ENCODE assay signal across 1 cellular context in genomic region chr19:43784981-43785808, GRCh38.
TF ChIP-seq lines count a peak whose summit lies in the region.

No MANE protein-coding gene starts in this region.

TF ChIP-seq in K562, 482 proteins besides CTCF, POLR2A, EP300 and RAD21 (continued from another document and continues in another):
- TF ChIP-seq RBM15 (IDR thresholded peaks at IDR 0.05; ENCODE audit: insufficient read depth, low read length) (no peak), MBD1 (CRISPR knock-in tag; IDR thresholded peaks at IDR 0.05) (no peak), ZNF75A (CRISPR knock-in tag; IDR thresholded peaks at IDR 0.05) (no peak), RBM34 (IDR thresholded peaks at IDR 0.05; ENCODE audit: borderline replicate concordance, insufficient read depth, low read length) (no peak), ZSCAN29 (IDR thresholded peaks at IDR 0.05) (no peak), ELF2 (CRISPR knock-in tag; IDR thresholded peaks at IDR 0.05) (no peak), CGGBP1 (CRISPR knock-in tag; IDR thresholded peaks at IDR 0.05) (no peak), NRF1 (conservative IDR thresholded peaks at IDR 0.05 in 1 of 2, IDR thresholded peaks at IDR 0.05 in 1 of 2) (no peak), FOS (IDR thresholded peaks at IDR 0.05; ENCODE audit: extremely low read depth, insufficient read length) (no peak), ARNT (IDR thresholded peaks at IDR 0.05) (0 out of 4 replicates have a peak, but pooled peaks of 1 of the 2 experiments have one; percentile 45), SFPQ (IDR thresholded peaks at IDR 0.05; ENCODE audit: low read depth, low read length) (no peak), NFYB (IDR thresholded peaks at IDR 0.05; ENCODE audit: extremely low read depth, insufficient read length) (no peak), GATAD2A (IDR thresholded peaks at IDR 0.05) (0 out of 2 replicates have a peak, but pooled peaks have one; percentile 46), EWSR1 (IDR thresholded peaks at IDR 0.05; ENCODE audit: borderline replicate concordance, low read depth, partially characterized antibody) (no peak), CLOCK (CRISPR knock-in tag; IDR thresholded peaks at IDR 0.05; ENCODE audit: borderline replicate concordance) (no peak), GTF2E2 (tag; IDR thresholded peaks at IDR 0.05) (no peak), ZNF76 (CRISPR knock-in tag; IDR thresholded peaks at IDR 0.05; ENCODE audit: borderline replicate concordance) (no peak), NFXL1 (CRISPR knock-in tag; IDR thresholded peaks at IDR 0.05) (no peak), ZBTB26 (CRISPR knock-in tag; IDR thresholded peaks at IDR 0.05) (no peak), SETDB1 (IDR thresholded peaks at IDR 0.05; ENCODE audit: low read length) (no peak), MED1 (CRISPR knock-in tag; IDR thresholded peaks at IDR 0.05; ENCODE audit: borderline replicate concordance) (no peak), E2F3 (CRISPR knock-in tag; IDR thresholded peaks at IDR 0.05) (0 out of 2 replicates have a peak, but pooled peaks have one; percentile 48), PRPF4 (IDR thresholded peaks at IDR 0.05; ENCODE audit: insufficient read depth, low read depth, low read length, poor library complexity, severe bottlenecking) (no peak), ZBTB40 (IDR thresholded peaks at IDR 0.05) (no peak), ZBTB40 (CRISPR knock-in tag; IDR thresholded peaks at IDR 0.05) (no peak), KAT8 (IDR thresholded peaks at IDR 0.05; ENCODE audit: low read depth) (no peak), ZKSCAN3 (CRISPR knock-in tag; IDR thresholded peaks at IDR 0.05) (no peak), ZMIZ1 (IDR thresholded peaks at IDR 0.05; ENCODE audit: low read depth in 2 of 2, low read length in 2 of 2) (no peak), ZBTB2 (IDR thresholded peaks at IDR 0.05) (no peak), ZNF511 (CRISPR knock-in tag; IDR thresholded peaks at IDR 0.05) (no peak)
